Comparison of ENCODE assay signal across 14 cellular contexts in genomic region chr12:8087666-8088065, GRCh38. TPM values are rescaled to one million over a fixed set of nuclear protein-coding genes. Genes with fewer than 3 reads are reported as not detected.
DNase-seq lines count a peak whose midpoint lies in the region; ATAC-seq and TF ChIP-seq lines count a peak whose summit lies in the region.
"Had no signal": no experiment of that assay in that cellular context is flagged by ENCODE, and none has a peak within 500 bp of the region (broad histone marks: within the 10 kb centered on the region; RNA-seq: fewer than 3 reads in every experiment).

No MANE protein-coding gene starts in this region.

- H3K36me3 ChIP-seq in DND-41 (ENCODE audit: insufficient read depth, low read length) (peaks cover 44% of the 10 kb centered on the region), KMS-11 (ENCODE audit: insufficient read depth) (no peaks in the 10 kb centered on the region), smooth muscle cell (ENCODE audit: low read depth) (peaks cover 20% of the 10 kb centered on the region), gastroesophageal sphincter (peaks cover 2 to 56% of the 10 kb centered on the region in 2 donors)

- H3K27ac Mint-ChIP-seq in activated T-helper 17 cell treated with anti-CD3 and anti-CD28 coated beads, Interleukin-2, amount 50 U/mL, for 72 hours, result peak overlapping the region; percentile 94
- H3K27ac Mint-ChIP-seq in natural killer cell, result peak overlapping the region; percentile 86 to 90

- WGBS in smooth muscle cell (ENCODE audit: low lambda C conversion rate), result 96% methylated on average over 2 of the region's 2 CpGs
- WGBS in gastroesophageal sphincter (ENCODE audit: low coverage in 1 of 2), 2 donors, result 80 to 89% methylated on average over 1 to 2 of the region's 2 CpGs

- no peak overlapping the region for H3K27ac ChIP-seq in DND-41 (ENCODE audit: low read length)
- no peak overlapping the region for H3K27ac ChIP-seq in KMS-11
- no peak overlapping the region for H3K27ac ChIP-seq in smooth muscle cell (ENCODE audit: low read depth)
- H3K27ac ChIP-seq in gastroesophageal sphincter, result no peak overlapping the region
- H3K27ac ChIP-seq: PC-9, right atrium auricular region had no signal

- no peak overlapping the region for H2AFZ ChIP-seq in DND-41 (ENCODE audit: low read depth, low read length)
- no peak overlapping the region for H2AFZ ChIP-seq in KMS-11 (ENCODE audit: low read depth)
- H2AFZ ChIP-seq in smooth muscle cell (ENCODE audit: low read depth), result no peak overlapping the region
- H2AFZ ChIP-seq: PC-9 had no signal

- no peak for TF ChIP-seq EP300 in gastroesophageal sphincter (IDR thresholded peaks at IDR 0.05)

- TF ChIP-seq CTCF in DND-41 (IDR thresholded peaks at IDR 0.05; ENCODE audit: borderline replicate concordance, extremely low read depth, low read length, poor library complexity, severe bottlenecking), result no peak
- no peak for TF ChIP-seq CTCF in KMS-11 (conservative IDR thresholded peaks at IDR 0.05; ENCODE audit: low read depth, low read length)
- no peak for TF ChIP-seq CTCF in natural killer cell (IDR thresholded peaks at IDR 0.05)
- no peak for TF ChIP-seq CTCF in smooth muscle cell (IDR thresholded peaks at IDR 0.05; ENCODE audit: borderline replicate concordance, insufficient read depth, poor library complexity, severe bottlenecking)
- TF ChIP-seq CTCF in gastroesophageal sphincter (IDR thresholded peaks at IDR 0.05), result no peak

- peak overlapping the region; percentile 25; the same call in 1 of the 2 replicates for H3K4me2 ChIP-seq in DND-41 (ENCODE audit: insufficient read depth, low read length)
- H3K4me2 ChIP-seq in KMS-11, result peak overlapping the region; percentile 26; the same call in 1 of the 2 replicates
- no peak overlapping the region for H3K4me2 ChIP-seq in smooth muscle cell
- H3K4me2 ChIP-seq: PC-9 had no signal

- H3K4me3 ChIP-seq in DND-41 (ENCODE audit: low read depth in 1 of 2, low read length in 2 of 2), result no peak overlapping the region
- H3K4me3 ChIP-seq in KMS-11 (IDR thresholded peaks at IDR 0.05; ENCODE audit: insufficient read depth, low read depth, low read length), result no peak overlapping the region
- no peak overlapping the region for H3K4me3 ChIP-seq in smooth muscle cell
- H3K4me3 ChIP-seq in gastroesophageal sphincter, result no peak overlapping the region
- H3K4me3 ChIP-seq: PC-9, right atrium auricular region had no signal

- H3K4me1 Mint-ChIP-seq in activated T-helper 17 cell treated with anti-CD3 and anti-CD28 coated beads, Interleukin-2, amount 50 U/mL, for 72 hours, result peaks cover 41% of the 10 kb centered on the region
- peaks cover 40 to 42% of the 10 kb centered on the region in 2 donors for H3K4me1 Mint-ChIP-seq in natural killer cell

- H4K20me1 ChIP-seq in DND-41 (ENCODE audit: insufficient read depth, low read length), result no peaks in the 10 kb centered on the region; the same call in 1 of the 2 replicates
- H4K20me1 ChIP-seq in KMS-11 (ENCODE audit: insufficient read depth), result no peaks in the 10 kb centered on the region
- H4K20me1 ChIP-seq in smooth muscle cell (ENCODE audit: low read depth), result peaks cover 32% of the 10 kb centered on the region

- H3K27me3 ChIP-seq in DND-41 (ENCODE audit: insufficient read depth, low read length, poor library complexity) (no peaks in the 10 kb centered on the region), KMS-11 (ENCODE audit: insufficient read depth, low read depth) (no peaks in the 10 kb centered on the region), smooth muscle cell (ENCODE audit: low read depth) (no peaks in the 10 kb centered on the region), gastroesophageal sphincter (no peaks in the 10 kb centered on the region)
- H3K27me3 ChIP-seq: right atrium auricular region had no signal

- H3K9ac ChIP-seq in DND-41 (ENCODE audit: low read depth, low read length) (no peak overlapping the region), KMS-11 (no peak overlapping the region), smooth muscle cell (ENCODE audit: low read depth) (no peak overlapping the region)

- TF ChIP-seq POLR2A in gastroesophageal sphincter (IDR thresholded peaks at IDR 0.05), result no peak

- no peaks in the 10 kb centered on the region for H3K27me3 Mint-ChIP-seq in activated T-helper 17 cell treated with anti-CD3 and anti-CD28 coated beads, Interleukin-2, amount 50 U/mL, for 72 hours
- no peaks in the 10 kb centered on the region for H3K27me3 Mint-ChIP-seq in natural killer cell (ENCODE audit: low read depth in 2 of 2)

- DNase-seq in DND-41 (no peak), natural killer cell (no peak), NCI-H510A (lab: John Stamatoyannopoulos, UW) (no peak), smooth muscle cell (lab: John Stamatoyannopoulos, UW; ENCODE audit: unreplicated experiment) (no peak)
- DNase-seq: activated CD4-positive, CD25-positive, alpha-beta regulatory T cell treated with anti-CD3 and anti-CD28 coated beads, Interleukin-2, amount 50 U/mL, for 72 hours; erythroblast; head of caudate nucleus; NCI-H226; PC-9 had no signal

- peaks cover 66% of the 10 kb centered on the region for H3K79me2 ChIP-seq in DND-41 (ENCODE audit: insufficient read depth, low read length)
- H3K79me2 ChIP-seq in KMS-11 (ENCODE audit: insufficient read depth, low read depth), result peaks cover 60% of the 10 kb centered on the region
- H3K79me2 ChIP-seq in smooth muscle cell (ENCODE audit: low read depth), result peaks cover 52% of the 10 kb centered on the region

- no peaks in the 10 kb centered on the region for H3K9me3 Mint-ChIP-seq in activated T-helper 17 cell treated with anti-CD3 and anti-CD28 coated beads, Interleukin-2, amount 50 U/mL, for 72 hours
- no peaks in the 10 kb centered on the region for H3K9me3 Mint-ChIP-seq in natural killer cell

- H3K9me3 ChIP-seq in DND-41 (ENCODE audit: insufficient read depth, low read length, severe bottlenecking), result no peaks in the 10 kb centered on the region
- no peaks in the 10 kb centered on the region for H3K9me3 ChIP-seq in smooth muscle cell (replicated peaks; ENCODE audit: low read depth)
- no peaks in the 10 kb centered on the region for H3K9me3 ChIP-seq in gastroesophageal sphincter
- H3K9me3 ChIP-seq: right atrium auricular region had no signal

- intact Hi-C loops in natural killer cell (cut with micrococcal nuclease), result loop anchor here (5.0 kb wide), 1 partner anchor 155 kb away; no protein-coding TSS in a partner anchor

- H3K4me1 ChIP-seq in DND-41 (ENCODE audit: insufficient read depth, low read length), result peaks cover 40% of the 10 kb centered on the region
- peaks cover 32% of the 10 kb centered on the region for H3K4me1 ChIP-seq in KMS-11 (ENCODE audit: low read depth, poor library complexity, severe bottlenecking)
- peaks cover 6% of the 10 kb centered on the region for H3K4me1 ChIP-seq in smooth muscle cell (ENCODE audit: low read depth)
- peaks cover 0 to 50% (median 5%) of the 10 kb centered on the region in 3 donors for H3K4me1 ChIP-seq in gastroesophageal sphincter

- peak overlapping the region; percentile 87 for H3K4me3 Mint-ChIP-seq in activated T-helper 17 cell treated with anti-CD3 and anti-CD28 coated beads, Interleukin-2, amount 50 U/mL, for 72 hours
- H3K4me3 Mint-ChIP-seq in natural killer cell, result peak overlapping the region; percentile 70

- peaks cover 85% of the 10 kb centered on the region for H3K36me3 Mint-ChIP-seq in activated T-helper 17 cell treated with anti-CD3 and anti-CD28 coated beads, Interleukin-2, amount 50 U/mL, for 72 hours (ENCODE audit: low read depth)
- peaks cover 27% of the 10 kb centered on the region for H3K36me3 Mint-ChIP-seq in natural killer cell

- no peak for ATAC-seq in DND-41 (ENCODE audit: insufficient read depth, low read depth)
- ATAC-seq in activated T-helper 17 cell treated with anti-CD3 and anti-CD28 coated beads, Interleukin-2, amount 50 U/mL, for 72 hours (replicated peaks), result no peak
- no peak for ATAC-seq in natural killer cell
- ATAC-seq in gastroesophageal sphincter, result no peak

- H3F3A ChIP-seq in smooth muscle cell (ENCODE audit: low read depth), result no peaks in the 10 kb centered on the region

RNA-seq across cellular contexts. Expression of gene NECAP1, which starts 5.6 kb away (rescaled TPM):
- total RNA-seq in activated T-helper 17 cell treated with anti-CD3 and anti-CD28 coated beads, Interleukin-2, amount 50 U/mL, for 72 hours, result 10 to 100 TPM; 30.0 to 32.9 TPM
- total RNA-seq in natural killer cell, result 100 to 1,000 TPM; 100 to 122 (median 115) TPM
- 49.3 and 54.9 TPM in 2 replicates for total RNA-seq in smooth muscle cell
- 31.7 and 31.9 TPM in 2 replicates for polyA plus RNA-seq in smooth muscle cell
- 10 to 100 TPM; 24.5 to 60.1 (median 41.2) TPM for total RNA-seq in gastroesophageal sphincter

RNA-seq across cellular contexts. Expression of gene C3AR1, which starts 21.5 kb away (rescaled TPM):
- 1 to 10 TPM; 6.4 to 7.3 TPM for total RNA-seq in activated T-helper 17 cell treated with anti-CD3 and anti-CD28 coated beads, Interleukin-2, amount 50 U/mL, for 72 hours
- total RNA-seq in natural killer cell (10 to 100 TPM in 2 of 3 donors, 1 to 10 TPM in 1; 9.5 to 16.9 (median 13.0) TPM), smooth muscle cell (2.1 and 3.0 TPM in 2 replicates), gastroesophageal sphincter (10 to 100 TPM in 2 of 4 donors, 1 to 10 TPM in 2; 1.6 to 16.7 (median 7.6) TPM)
- polyA plus RNA-seq in smooth muscle cell, result 2.6 and 3.2 TPM in 2 replicates
- total RNA-seq: HT-29, PC-9 had no signal

RNA-seq across cellular contexts. Expression of gene CLEC4A, which starts 35.8 kb away (rescaled TPM):
- 1 to 10 TPM in 1 of 2 donors, under 1 TPM in 1; 0.22 to 2.6 TPM for total RNA-seq in activated T-helper 17 cell treated with anti-CD3 and anti-CD28 coated beads, Interleukin-2, amount 50 U/mL, for 72 hours
- total RNA-seq in natural killer cell (1 to 10 TPM; 1.6 to 6.9 (median 1.7) TPM), smooth muscle cell (0.27 and 0.40 TPM in 2 replicates), gastroesophageal sphincter (1 to 10 TPM in 3 of 4 donors, not detected in 1; 1.5 to 4.0 (median 3.0) TPM)
- polyA plus RNA-seq in smooth muscle cell, result 1.2 and 4.5 TPM in 2 replicates
- total RNA-seq: PC-9 had no signal

RNA-seq across cellular contexts. Expression of gene FOXJ2, which starts 55.1 kb away (rescaled TPM):
- 10 to 100 TPM; 14.3 to 15.1 TPM for total RNA-seq in activated T-helper 17 cell treated with anti-CD3 and anti-CD28 coated beads, Interleukin-2, amount 50 U/mL, for 72 hours
- 10 to 100 TPM; 27.8 to 28.5 (median 28.4) TPM for total RNA-seq in natural killer cell
- total RNA-seq in smooth muscle cell, result 13.2 and 19.0 TPM in 2 replicates
- 16.3 and 21.5 TPM in 2 replicates for polyA plus RNA-seq in smooth muscle cell
- 10 to 100 TPM; 16.4 to 28.2 (median 20.4) TPM for total RNA-seq in gastroesophageal sphincter
